In genomic region chr12:122064034-122064777, GRCh38 we compare ENCODE assay signal across 8 cellular contexts. TPM values are rescaled to one million over a fixed set of nuclear protein-coding genes. Genes with fewer than 3 reads are reported as not detected.
A peak's percentile ranks its signal among the peaks of the same experiment; 100 is the strongest.
DNase-seq lines count a peak whose midpoint lies in the region; ATAC-seq, FAIRE-seq and TF ChIP-seq lines count a peak whose summit lies in the region.

No MANE protein-coding gene starts in this region.

- peak; percentile 44 to 62 for TF ChIP-seq RAD21 in K562 (CRISPR knock-in tag; conservative IDR thresholded peaks at IDR 0.05 in 1 of 2, IDR thresholded peaks at IDR 0.05 in 1 of 2)

- no peaks in the 10 kb centered on the region for H4K20me1 ChIP-seq in K562 (replicated peaks; ENCODE audit: control insufficient read depth, insufficient read depth, low read length)

- CTCF ChIA-PET in activated CD4-positive, alpha-beta T cell treated with anti-CD3 and anti-CD28 coated beads for 36 hours (lab: Charles Lee), result interaction anchor here (3.2 kb wide), 1 partner anchor 59 kb away, joined by 14 read pairs; no protein-coding TSS in a partner anchor
- CTCF ChIA-PET in K562 (lab: Yijun Ruan, JAX; ENCODE audit: low intra/inter-chr PET ratio), result interaction anchor here (0.8 to 1.0 kb wide), 2 partner anchors 59 to 87 kb away, joined by 3 read pairs; no protein-coding TSS in a partner anchor

- TF ChIP-seq EP300 in K562 (IDR thresholded peaks at IDR 0.05; ENCODE audit: low read length), result peak; percentile 50

- TSS peak; percentile 98 for BruUV-seq in K562 (replicated peaks; lab: Mats Ljungman, UMichigan)

- H3K27ac ChIP-seq in K562 (ENCODE audit: extremely low read depth, low read depth, low read length) (peak overlapping the region; percentile 94), rectal smooth muscle tissue (ENCODE audit: low read depth, low read length) (peak overlapping the region; percentile 95)

- H3K36me3 ChIP-seq in K562 (ENCODE audit: control insufficient read depth, insufficient read depth, low read length) (peaks cover 54% of the 10 kb centered on the region), rectal smooth muscle tissue (ENCODE audit: control insufficient read depth, insufficient read depth, low read length) (no peaks in the 10 kb centered on the region)

- intact Hi-C loops in activated CD4-positive, alpha-beta T cell treated with anti-CD3 and anti-CD28 coated beads for 36 hours (cut with DNase I, micrococcal nuclease), result no loop called here
- intact Hi-C loops in K562 (cut with micrococcal nuclease), result loop anchor here (1.0 to 5.0 kb wide), 4 partner anchors 14 to 463 kb away; partner anchors contain the start of genes KNTC1, MLXIP and RSRC2

- H3K9ac ChIP-seq in K562 (ENCODE audit: insufficient read depth in 1 of 2, low read depth in 2 of 2, low read length in 2 of 2) (peak overlapping the region; percentile 91 to 94), rectal smooth muscle tissue (ENCODE audit: low read length) (no peak overlapping the region)

- peak overlapping the region; percentile 71 for H2AFZ ChIP-seq in K562 (ENCODE audit: low read depth, low read length)

- peak; percentile 81 for TF ChIP-seq POLR2A in K562 (conservative IDR thresholded peaks at IDR 0.05)

- peak; percentile 98 for ATAC-seq in activated CD4-positive, alpha-beta T cell treated with anti-CD3 and anti-CD28 coated beads for 36 hours
- ATAC-seq in K562 (peak; percentile 97), HG03378 (IDR thresholded peaks at IDR 0.05; ENCODE audit: unreplicated experiment) (no peak)

- no peak overlapping the region for H3K27ac Mint-ChIP-seq in activated CD4-positive, alpha-beta T cell treated with anti-CD3 and anti-CD28 coated beads for 36 hours

- peak; percentile 65 for DNase-seq in activated CD4-positive, alpha-beta T cell treated with anti-CD3 and anti-CD28 coated beads for 36 hours
- DNase-seq in activated CD4-positive, alpha-beta T cell treated with anti-CD3 and anti-CD28 coated beads for 1 hour, result no peak
- DNase-seq in LoVo (ENCODE audit: low spot score) (peak; percentile 90), RPMI7951 (ENCODE audit: low read depth) (peak; percentile 97), K562 (ENCODE audit: extremely low read depth in 1 of 4, low spot score in 3 of 4) (peak; percentile 96 to 99 (median 98)), iPS DF 19.7 (ENCODE audit: low read depth, low spot score) (peak; percentile 97)

- peaks cover 42% of the 10 kb centered on the region for H3K79me2 ChIP-seq in K562 (ENCODE audit: control insufficient read depth, insufficient read depth, low read length)

- peaks cover 15% of the 10 kb centered on the region for H3K4me1 Mint-ChIP-seq in activated CD4-positive, alpha-beta T cell treated with anti-CD3 and anti-CD28 coated beads for 36 hours

- peak; percentile 99 for FAIRE-seq in K562 (lab: Jason Lieb, UNC)

- H3K4me2 ChIP-seq in K562 (ENCODE audit: insufficient read depth, low read length), result peak overlapping the region; percentile 98

- H3K9me1 ChIP-seq in K562 (ENCODE audit: control insufficient read depth, insufficient read depth, low read length), result no peaks in the 10 kb centered on the region

- H3K4me3 ChIP-seq in K562 (peak overlapping the region; percentile 44), rectal smooth muscle tissue (ENCODE audit: low read length) (peak overlapping the region; percentile 51)

- in situ Hi-C loops in K562 (cut with MboI), result no loop called here

- no peak overlapping the region for H3K4me3 Mint-ChIP-seq in activated CD4-positive, alpha-beta T cell treated with anti-CD3 and anti-CD28 coated beads for 36 hours

- WGBS in K562 (ENCODE audit: insufficient coverage, low coverage, missing lambda C conversion rate), result under 1% methylated on average over 14 of the region's 14 CpGs

- TF ChIP-seq CTCF in K562 (IDR thresholded peaks at IDR 0.05 in 2 of 3, conservative IDR thresholded peaks at IDR 0.05 in 1 of 3; ENCODE audit: insufficient read depth in 2 of 3, low read depth in 1 of 3, low read length in 3 of 3), result peak; percentile 71 to 88 (median 82)

- H3K9me3 ChIP-seq in K562 (replicated peaks; ENCODE audit: control insufficient read depth, insufficient read depth, low read depth, low read length), result no peaks in the 10 kb centered on the region

- H3K27me3 ChIP-seq in K562 (ENCODE audit: control insufficient read depth in 2 of 2, insufficient read depth in 2 of 2, low read length in 2 of 2) (no peaks in the 10 kb centered on the region), rectal smooth muscle tissue (ENCODE audit: control insufficient read depth, insufficient read depth, low read length) (no peaks in the 10 kb centered on the region)

- POLR2A ChIA-PET in activated CD4-positive, alpha-beta T cell treated with anti-CD3 and anti-CD28 coated beads for 36 hours (lab: Charles Lee), result no interaction called here
- POLR2A ChIA-PET in K562 (lab: Yijun Ruan, JAX), result interaction anchor here (0.6 to 3.0 kb wide), 13 partner anchors 8 to 270 kb away, joined by 3 to 19 read pairs (median 3); no protein-coding TSS in a partner anchor

- H3K4me1 ChIP-seq in K562 (replicated peaks in 1 of 2; ENCODE audit: control insufficient read depth in 2 of 2, insufficient read depth in 2 of 2, low read length in 2 of 2) (peaks cover 45 to 54% of the 10 kb centered on the region in 2 experiments), rectal smooth muscle tissue (ENCODE audit: control insufficient read depth, insufficient read depth, low read length) (peaks cover 68% of the 10 kb centered on the region)

- no peaks in the 10 kb centered on the region for H3K9me3 Mint-ChIP-seq in activated CD4-positive, alpha-beta T cell treated with anti-CD3 and anti-CD28 coated beads for 36 hours (ENCODE audit: low read depth)

- no peaks in the 10 kb centered on the region for H3K36me3 Mint-ChIP-seq in activated CD4-positive, alpha-beta T cell treated with anti-CD3 and anti-CD28 coated beads for 36 hours (ENCODE audit: low read depth)

- H3K27me3 Mint-ChIP-seq in activated CD4-positive, alpha-beta T cell treated with anti-CD3 and anti-CD28 coated beads for 36 hours, result no peaks in the 10 kb centered on the region

TF ChIP-seq in K562, 482 proteins besides CTCF, POLR2A, EP300 and RAD21 (continues in another document):
- TF ChIP-seq NFE2 (IDR thresholded peaks at IDR 0.05; ENCODE audit: low read depth), result no peak
- no peak for TF ChIP-seq THRA (IDR thresholded peaks at IDR 0.05)
- no peak for TF ChIP-seq PURB (CRISPR knock-in tag; IDR thresholded peaks at IDR 0.05; ENCODE audit: low read depth)
- no peak for TF ChIP-seq ZNF184 (CRISPR knock-in tag; IDR thresholded peaks at IDR 0.05)
- no peak for TF ChIP-seq SRSF9 (IDR thresholded peaks at IDR 0.05; ENCODE audit: borderline replicate concordance, low read depth, low read length)

RNA-seq across cellular contexts. Expression of gene MLXIP, which starts 14.3 kb away (rescaled TPM):
- total RNA-seq in activated CD4-positive, alpha-beta T cell treated with anti-CD3 and anti-CD28 coated beads for 36 hours, result 10 to 100 TPM; 17.7 to 26.4 TPM
- 2.6 and 3.8 TPM in 2 replicates for total RNA-seq in RPMI7951 (2014; rRNA removed; shearing (Covaris generic))
- 289 and 513 TPM in 2 replicates for total RNA-seq in K562 (2011; cell fraction: chromatin; rRNA removed; ENCODE audit: low replicate concordance)
- 197 and 203 TPM in 2 replicates for total RNA-seq in K562 (2011; cell fraction: nucleolus; rRNA removed)
- total RNA-seq in K562 (2011; cell fraction: nucleoplasm; rRNA removed), result 215 and 311 TPM in 2 replicates
- total RNA-seq in K562 (2014; rRNA removed) (14.7 and 36.9 TPM in 2 replicates), K562 (2014; rRNA removed; fragmentation: Illumina TruSeq; extraction: Trizol) (13.8 and 18.1 TPM in 2 replicates), K562 (2015; rRNA removed; fragmentation: Illumina TruSeq; extraction: Trizol) (25.8 and 28.9 TPM in 2 replicates), K562 (2021) (65.8 and 66.3 TPM in 2 replicates)
- polyA plus RNA-seq in K562 (2011; rRNA removed) (14.4 and 20.7 TPM in 2 replicates), K562 (2014; fragmentation: Illumina TruSeq; extraction: Trizol) (40.7 and 46.7 TPM in 2 replicates), K562 (2014; fragmentation: Nextera tagmentation; extraction: Ambion mirVana) (1 to 10 TPM; 2.2 to 3.8 TPM), K562 (2014; rRNA removed) (26.0 and 26.5 TPM in 2 replicates)
- 9.9 and 11.6 TPM in 2 replicates for polyA plus RNA-seq in K562 (2011; cell fraction: cytosol; rRNA removed)
- 78.1 and 99.4 TPM in 2 replicates for polyA plus RNA-seq in K562 (2011; cell fraction: nucleus; rRNA removed)
- 33.1 and 37.7 TPM in 2 replicates for polyA plus RNA-seq in K562 (2012)
- 20.9 and 23.5 TPM in 2 replicates for polyA minus RNA-seq in K562 (2011; rRNA and poly(A)+ RNA removed)
- polyA minus RNA-seq in K562 (2011; cell fraction: cytosol; rRNA and poly(A)+ RNA removed), result 51.8 and 60.9 TPM in 2 replicates
- 61.8 and 88.5 TPM in 2 replicates for polyA minus RNA-seq in K562 (2011; cell fraction: nucleus; rRNA and poly(A)+ RNA removed)

RNA-seq across cellular contexts. Expression of gene BCL7A, which starts 42.5 kb away (rescaled TPM):
- 1 to 10 TPM; 6.4 to 6.6 TPM for total RNA-seq in activated CD4-positive, alpha-beta T cell treated with anti-CD3 and anti-CD28 coated beads for 36 hours
- total RNA-seq in RPMI7951 (2014; rRNA removed; shearing (Covaris generic)), result 0.72 and 1.1 TPM in 2 replicates
- 14.3 and 26.5 TPM in 2 replicates for total RNA-seq in K562 (2011; cell fraction: chromatin; rRNA removed; ENCODE audit: low replicate concordance)
- total RNA-seq in K562 (2011; cell fraction: nucleolus; rRNA removed), result 14.6 and 18.5 TPM in 2 replicates
- total RNA-seq in K562 (2011; cell fraction: nucleoplasm; rRNA removed), result 12.9 and 13.2 TPM in 2 replicates
- total RNA-seq in K562 (2014; rRNA removed) (16.1 and 23.1 TPM in 2 replicates), K562 (2014; rRNA removed; fragmentation: Illumina TruSeq; extraction: Trizol) (11.0 and 13.6 TPM in 2 replicates), K562 (2015; rRNA removed; fragmentation: Illumina TruSeq; extraction: Trizol) (14.9 TPM in 2 replicates), K562 (2021) (19.9 and 21.9 TPM in 2 replicates)
- polyA plus RNA-seq in K562 (2011; rRNA removed) (11.2 and 11.5 TPM in 2 replicates), K562 (2014; fragmentation: Illumina TruSeq; extraction: Trizol) (19.5 and 20.1 TPM in 2 replicates), K562 (2014; fragmentation: Nextera tagmentation; extraction: Ambion mirVana) (under 1 TPM; 0.25 to 0.30 TPM), K562 (2014; rRNA removed) (16.8 and 17.1 TPM in 2 replicates)
- polyA plus RNA-seq in K562 (2011; cell fraction: cytosol; rRNA removed), result 13.9 and 19.9 TPM in 2 replicates
- 9.8 and 12.1 TPM in 2 replicates for polyA plus RNA-seq in K562 (2011; cell fraction: nucleus; rRNA removed)
- polyA plus RNA-seq in K562 (2012), result 14.5 and 17.2 TPM in 2 replicates
- polyA minus RNA-seq in K562 (2011; rRNA and poly(A)+ RNA removed), result 9.0 and 9.8 TPM in 2 replicates
- polyA minus RNA-seq in K562 (2011; cell fraction: cytosol; rRNA and poly(A)+ RNA removed), result 8.2 and 11.0 TPM in 2 replicates
- polyA minus RNA-seq in K562 (2011; cell fraction: nucleus; rRNA and poly(A)+ RNA removed), result 2.8 and 4.3 TPM in 2 replicates
